Comparison of ENCODE assay signal across 8 cellular contexts in the genomic region with DNA sequence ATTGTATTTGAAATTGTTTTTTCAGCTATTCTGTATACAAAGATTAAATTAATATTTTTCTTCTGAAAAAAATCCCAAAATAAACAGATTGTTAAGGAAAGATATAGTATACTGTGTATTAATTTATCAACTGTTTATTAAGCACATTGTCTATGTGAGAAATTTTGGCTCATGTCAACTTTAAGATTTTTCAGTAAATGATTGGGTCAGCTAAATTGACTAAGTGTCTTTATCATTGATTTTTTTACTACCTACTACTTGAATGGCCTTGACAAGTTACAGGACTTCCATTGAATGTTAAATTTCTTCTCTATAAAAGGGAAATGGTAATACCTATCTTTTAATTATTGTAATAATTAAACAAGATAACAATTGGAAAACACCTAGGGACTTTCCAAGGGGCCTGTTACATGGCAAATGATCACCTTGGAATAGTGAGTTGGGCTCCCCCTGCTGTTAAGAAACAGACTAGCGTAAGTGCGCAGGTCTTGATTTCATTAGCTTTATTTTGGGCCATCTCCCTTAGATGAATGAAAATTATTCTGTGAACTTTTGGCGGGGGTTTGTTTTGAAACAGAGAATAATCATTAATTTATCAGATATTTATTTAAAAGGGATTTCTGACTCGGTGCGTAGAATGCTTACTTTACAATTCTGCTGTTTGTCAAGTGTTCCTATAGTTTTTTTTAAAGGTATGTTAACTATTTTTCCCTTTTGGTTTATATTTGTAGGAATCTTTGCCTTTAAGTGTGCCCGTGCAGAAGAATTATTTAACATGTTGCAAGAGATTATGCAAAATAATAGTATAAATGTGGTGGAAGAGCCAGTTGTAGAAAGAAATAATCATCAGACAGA. TPM values are rescaled to one million over a fixed set of nuclear protein-coding genes. Genes with fewer than 3 reads are reported as not detected.
DNase-seq lines count a peak whose midpoint lies in the region; ATAC-seq, FAIRE-seq and TF ChIP-seq lines count a peak whose summit lies in the region.

No MANE protein-coding gene starts in this region.

- H2BK20ac ChIP-seq in H1 (ENCODE audit: low read length), result no peak overlapping the region

- peak; percentile 79 for TF ChIP-seq RAD21 in H1 (IDR thresholded peaks at IDR 0.05 in 1 of 2, conservative IDR thresholded peaks at IDR 0.05 in 1 of 2; ENCODE audit: low read depth in 2 of 2, low read length in 2 of 2)

- no peak overlapping the region for H2AK5ac ChIP-seq in H1 (ENCODE audit: low read depth, low read length)

- TF ChIP-seq CTCF in 22Rv1 (IDR thresholded peaks at IDR 0.05) (peak; percentile 97), GM12874 (IDR thresholded peaks at IDR 0.05; ENCODE audit: insufficient read depth, low read depth, low read length) (peak; percentile 67), H1 (IDR thresholded peaks at IDR 0.05; ENCODE audit: control extremely low read depth in 1 of 3, insufficient read depth in 1 of 3, low read depth in 1 of 3, low read length in 3 of 3) (peak in 2 of 3 experiments; percentile 72 to 76; a peak in 3 of 4 replicates)

- no peak overlapping the region for H3K27ac ChIP-seq in 22Rv1
- no peak overlapping the region for H3K27ac ChIP-seq in H1 (ENCODE audit: low read depth, low read length)

- no peak overlapping the region for H2AFZ ChIP-seq in H1 (ENCODE audit: low read length)

- H2BK12ac ChIP-seq in H1 (ENCODE audit: low read depth, low read length), result no peak overlapping the region

- H3K4me2 ChIP-seq in H1 (ENCODE audit: insufficient read depth in 1 of 2, low read depth in 2 of 2, low read length in 2 of 2), result no peak overlapping the region

- H4K5ac ChIP-seq in H1 (ENCODE audit: insufficient read length, low read depth, low read length), result no peak overlapping the region

- no peak overlapping the region for H3K9ac ChIP-seq in H1 (replicated peaks in 1 of 4; ENCODE audit: extremely low read depth in 1 of 4, low read depth in 3 of 4, low read length in 3 of 4)

- peaks cover 14 to 36% (median 29%) of the 10 kb centered on the region in 4 experiments for H3K36me3 ChIP-seq in H1 (ENCODE audit: control insufficient read depth in 2 of 4, insufficient read depth in 4 of 4, low read length in 3 of 4)

- 60% methylated on average over 6 of the region's 6 CpGs; no CpG with 5 or more reads in 1 of the 2 experiments for WGBS in H1 (ENCODE audit: extremely low coverage in 1 of 2, insufficient coverage in 1 of 2, insufficient read length in 1 of 2, insufficient replicate concordance in 2 of 2, low coverage in 1 of 2, low lambda C conversion rate in 2 of 2, missing lambda C conversion rate in 1 of 2), 2 experiments

- no peak for TF ChIP-seq POLR2A in H1 (IDR thresholded peaks at IDR 0.05; ENCODE audit: control extremely low read depth in 1 of 2, low read depth in 2 of 2, low read length in 2 of 2)

- no peak overlapping the region for H3K14ac ChIP-seq in H1 (ENCODE audit: insufficient read length)

- H2BK5ac ChIP-seq in H1 (ENCODE audit: low read depth, low read length), result no peak overlapping the region

- no peaks in the 10 kb centered on the region for H3K79me1 ChIP-seq in H1 (ENCODE audit: low read depth, low read length)

- H3K4ac ChIP-seq in H1 (replicated peaks; ENCODE audit: insufficient read length, low read depth, low read length), result no peak overlapping the region

- TF ChIP-seq EP300 in H1 (IDR thresholded peaks at IDR 0.05; ENCODE audit: borderline replicate concordance in 1 of 2, low read depth in 2 of 2, low read length in 2 of 2), result no peak

- no peak overlapping the region for H2BK120ac ChIP-seq in H1 (replicated peaks; ENCODE audit: low read depth, low read length)

- H4K91ac ChIP-seq in H1 (replicated peaks; ENCODE audit: insufficient read length, low read length), result no peak overlapping the region

- peaks cover 2% of the 10 kb centered on the region in 2 experiments for H4K20me1 ChIP-seq in H1 (replicated peaks in 1 of 2; ENCODE audit: control insufficient read depth in 1 of 2, insufficient read depth in 2 of 2, low read length in 2 of 2)

- no peak overlapping the region for H3K23ac ChIP-seq in H1 (ENCODE audit: insufficient read length)

- no peak overlapping the region for H3K4me3 ChIP-seq in H1 (ENCODE audit: extremely low read depth in 1 of 4, insufficient read depth in 2 of 4, low read depth in 3 of 4, low read length in 4 of 4)

- no peaks in the 10 kb centered on the region for H3K9me3 ChIP-seq in H1 (ENCODE audit: insufficient read depth in 2 of 2, low read depth in 1 of 2, low read length in 1 of 2)

- CTCF ChIA-PET in H1 (lab: Charles Lee; ENCODE audit: partially characterized antibody), result interaction anchor here (0.6 to 8.7 kb wide), 45 partner anchors 9 to 283 kb away, joined by 3 to 69 read pairs (median 6); a partner anchor contains a TSS

- no peaks in the 10 kb centered on the region for H3K4me1 ChIP-seq in H1 (replicated peaks in 1 of 4; ENCODE audit: control insufficient read depth in 3 of 4, insufficient read depth in 4 of 4, low read length in 3 of 4)

- H3K79me2 ChIP-seq in H1 (ENCODE audit: control insufficient read depth in 1 of 2, insufficient read depth in 2 of 2, low read length in 2 of 2), result no peaks in the 10 kb centered on the region

- peaks cover 0 to 1% (median 0%) of the 10 kb centered on the region in 4 experiments; a peak in 1 of 7 replicates for H3K27me3 ChIP-seq in H1 (replicated peaks in 1 of 4; ENCODE audit: control insufficient read depth in 3 of 4, extremely low read depth in 1 of 4, insufficient read depth in 3 of 4, low read length in 3 of 4)

- H3K56ac ChIP-seq in H1 (replicated peaks; ENCODE audit: insufficient read length, low read depth, low read length), result no peak overlapping the region

- no peak overlapping the region for H4K8ac ChIP-seq in H1 (ENCODE audit: extremely low read depth, insufficient read depth, low read length)

- H3K23me2 ChIP-seq in H1 (ENCODE audit: low read depth, low read length), result no peaks in the 10 kb centered on the region

- FAIRE-seq in H1 (lab: Jason Lieb, UNC), result peak; percentile 72

- POLR2A ChIA-PET in H1 (lab: Charles Lee; ENCODE audit: partially characterized antibody), result interaction anchor here (0.7 to 2.3 kb wide), 5 partner anchors 9 to 212 kb away, joined by 3 to 11 read pairs (median 8); a partner anchor contains a TSS

- H2BK15ac ChIP-seq in H1 (ENCODE audit: low read length), result no peak overlapping the region

- ATAC-seq in HG02943 (IDR thresholded peaks at IDR 0.05; ENCODE audit: low read depth, unreplicated experiment), result peak; percentile 86

- DNase-seq in NCI-H2227 treated with DMSO at 0.1 percent for 48 hours (lab: John Stamatoyannopoulos, UW) (peak; percentile 65), H1 (ENCODE audit: low read depth in 1 of 2, low spot score in 2 of 2) (peak in 1 of 2 experiments; percentile 63), middle frontal gyrus (ENCODE audit: extremely low spot score, low spot score) (peak; percentile 29)
- peak; percentile 44 for DNase-seq in activated CD4-positive, alpha-beta T cell treated with anti-CD3 and anti-CD28 coated beads, Interleukin-2, amount 50 U/mL, for 1 hour
- peak; percentile 36 for DNase-seq in stimulated activated naive CD4-positive, alpha-beta T cell treated with Interleukin-2 at 50 U/mL for 16 hours (lab: John Stamatoyannopoulos, UW)

- H3K18ac ChIP-seq in H1 (ENCODE audit: extremely low read depth, low read length), result no peak overlapping the region

TF ChIP-seq in H1, 55 proteins besides CTCF, POLR2A, EP300 and RAD21 (continues in another document):
- TF ChIP-seq EGR1 (IDR thresholded peaks at IDR 0.05; ENCODE audit: borderline replicate concordance, low read depth, low read length) (no peak), HDAC6 (IDR thresholded peaks at IDR 0.05; ENCODE audit: low read depth, low read length) (no peak), POLR2AphosphoS5 (IDR thresholded peaks at IDR 0.05; ENCODE audit: low read depth, low read length) (no peak), CTBP2 (IDR thresholded peaks at IDR 0.05; ENCODE audit: borderline replicate concordance, insufficient read depth, insufficient read length, low read length) (no peak), YY1 (IDR thresholded peaks at IDR 0.05; ENCODE audit: low read depth, low read length) (no peak), KDM5A (IDR thresholded peaks at IDR 0.05; ENCODE audit: low read length) (no peak), JUND (IDR thresholded peaks at IDR 0.05; ENCODE audit: low read length) (no peak), TCF12 (IDR thresholded peaks at IDR 0.05; ENCODE audit: low read depth, low read length) (no peak), CBX8 (IDR thresholded peaks at IDR 0.05; ENCODE audit: borderline replicate concordance, low read depth, low read length) (no peak), CEBPB (IDR thresholded peaks at IDR 0.05; ENCODE audit: low read depth, low read length) (no peak)
- TF ChIP-seq, protein P1, sequence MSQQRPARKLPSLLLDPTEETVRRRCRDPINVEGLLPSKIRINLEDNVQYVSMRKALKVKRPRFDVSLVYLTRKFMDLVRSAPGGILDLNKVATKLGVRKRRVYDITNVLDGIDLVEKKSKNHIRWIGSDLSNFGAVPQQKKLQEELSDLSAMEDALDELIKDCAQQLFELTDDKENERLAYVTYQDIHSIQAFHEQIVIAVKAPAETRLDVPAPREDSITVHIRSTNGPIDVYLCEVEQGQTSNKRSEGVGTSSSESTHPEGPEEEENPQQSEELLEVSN (IDR thresholded peaks at IDR 0.05), result no peak

RNA-seq across cellular contexts. Expression of a gene that starts 14.5 kb away (rescaled TPM):
- 409 and 419 TPM in 2 replicates for total RNA-seq in H1 (2021; fragmentation: NEBNext Ultra II Directional; extraction: Animal tissue kit (Norgen Biotek cat#: 25700))
- polyA plus RNA-seq in H1 (2011; rRNA removed), result 153 and 244 TPM in 2 replicates
- polyA plus RNA-seq in H1 (2011; cell fraction: cytosol; rRNA removed), result 245 TPM
- 196 TPM for polyA plus RNA-seq in H1 (2011; cell fraction: nucleus; rRNA removed)
- 288 to 418 TPM (median 317 TPM) in 4 replicates for polyA plus RNA-seq in H1 (2012, experiment 1 of 2)
- 43.3 TPM for polyA plus RNA-seq in H1 (2012, experiment 2 of 2)
- polyA plus RNA-seq in H1 (2013, experiment 1 of 2), result 334 TPM
- 330 TPM for polyA plus RNA-seq in H1 (2013, experiment 2 of 2)
- polyA minus RNA-seq in H1 (2011; rRNA and poly(A)+ RNA removed), result 462 and 568 TPM in 2 replicates
- polyA minus RNA-seq in H1 (2011; cell fraction: cytosol; rRNA and poly(A)+ RNA removed), result 217 TPM
- 222 TPM for polyA minus RNA-seq in H1 (2011; cell fraction: nucleus; rRNA and poly(A)+ RNA removed)

RNA-seq across cellular contexts. Expression of a gene that starts 39.9 kb away (rescaled TPM):
- total RNA-seq in H1 (2021; fragmentation: NEBNext Ultra II Directional; extraction: Animal tissue kit (Norgen Biotek cat#: 25700)), result not detected in 2 replicates
- not detected in 2 replicates for polyA plus RNA-seq in H1 (2011; rRNA removed)
- not detected for polyA plus RNA-seq in H1 (2011; cell fraction: cytosol; rRNA removed)
- polyA plus RNA-seq in H1 (2011; cell fraction: nucleus; rRNA removed), result not detected
- not detected in 4 replicates for polyA plus RNA-seq in H1 (2012, experiment 1 of 2)
- polyA plus RNA-seq in H1 (2012, experiment 2 of 2), result not detected
- polyA plus RNA-seq in H1 (2013, experiment 1 of 2), result not detected
- not detected for polyA plus RNA-seq in H1 (2013, experiment 2 of 2)
- polyA minus RNA-seq in H1 (2011; rRNA and poly(A)+ RNA removed), result not detected in 2 replicates
- not detected for polyA minus RNA-seq in H1 (2011; cell fraction: cytosol; rRNA and poly(A)+ RNA removed)
- not detected for polyA minus RNA-seq in H1 (2011; cell fraction: nucleus; rRNA and poly(A)+ RNA removed)
